Comparison of ENCODE assay signal across 9 cellular contexts in the genomic region with DNA sequence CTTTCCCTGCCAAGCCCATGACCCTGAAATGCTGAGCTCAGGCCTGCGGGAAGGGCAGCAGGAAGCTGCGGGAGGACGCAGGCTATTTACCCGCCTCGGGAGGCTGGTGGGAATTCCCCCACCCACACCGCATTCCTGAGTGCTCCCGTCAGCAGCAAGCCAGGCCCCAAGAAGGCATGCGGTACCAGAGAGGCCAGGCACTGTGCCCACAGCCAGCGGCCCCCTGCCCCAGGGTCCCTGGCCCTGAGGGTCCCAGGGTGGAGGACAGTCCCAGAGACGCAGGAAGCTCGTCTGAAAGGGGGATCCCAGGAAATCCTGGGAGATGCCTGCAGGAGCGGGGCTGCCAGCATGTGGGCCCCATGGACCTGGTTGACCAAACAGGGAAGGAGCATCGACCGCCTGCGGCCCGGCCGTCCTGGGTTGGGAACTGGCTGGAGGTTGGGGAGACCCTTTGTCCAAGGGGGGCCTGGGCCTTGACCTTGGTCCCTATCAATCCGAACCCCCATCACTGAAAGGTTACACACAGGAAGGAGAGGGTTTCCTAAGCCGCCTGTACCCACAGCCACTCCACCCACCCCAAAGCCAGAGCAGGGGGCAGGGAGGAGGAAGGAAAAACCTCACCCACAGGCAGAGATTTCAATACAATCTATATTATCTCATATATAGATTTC. TPM values are rescaled to one million over a fixed set of nuclear protein-coding genes. Genes with fewer than 3 reads are reported as not detected.
A peak's percentile ranks its signal among the peaks of the same experiment; 100 is the strongest.
DNase-seq lines count a peak whose midpoint lies in the region; ATAC-seq, FAIRE-seq and TF ChIP-seq lines count a peak whose summit lies in the region.
"Had no signal": no experiment of that assay in that cellular context is flagged by ENCODE, and none has a peak within 500 bp of the region (broad histone marks: within the 10 kb centered on the region; RNA-seq: fewer than 3 reads in every experiment).

No MANE protein-coding gene starts in this region.

- peak overlapping the region in 1 of 2 donors; percentile 67 for H3K9ac ChIP-seq in kidney (ENCODE audit: low read length in 2 of 2)

- H3K9me3 ChIP-seq in kidney (ENCODE audit: control insufficient read depth in 1 of 2, low read length in 2 of 2), result no peaks in the 10 kb centered on the region

- intact Hi-C loops in kidney (cut with DNase I), result no loop called here

- H3K4me3 ChIP-seq in AG09309 (ENCODE audit: control insufficient read depth, low read depth, low read length) (no peak overlapping the region), kidney (ENCODE audit: low read length in 2 of 2) (no peak overlapping the region)

- in situ Hi-C loops in T47D (cut with HindIII; ENCODE audit: low pct_unique_long_range_greater_than_20kb, low sequenced_read_pairs), result no loop called here

- no peak for ATAC-seq in HG02870 (IDR thresholded peaks at IDR 0.05; ENCODE audit: unreplicated experiment)
- no peak for ATAC-seq in GM18511 (IDR thresholded peaks at IDR 0.05; ENCODE audit: unreplicated experiment)

- H3K27ac ChIP-seq in kidney (ENCODE audit: low read depth in 2 of 2, low read length in 2 of 2), result peak overlapping the region; percentile 87 to 92

- H3K36me3 ChIP-seq in kidney (ENCODE audit: control insufficient read depth in 1 of 2, insufficient read depth in 2 of 2, low read length in 2 of 2), result no peaks in the 10 kb centered on the region

- TF ChIP-seq CTCF in AG09309 (IDR thresholded peaks at IDR 0.05; ENCODE audit: control insufficient read depth, insufficient read depth, low read depth, low read length, missing control alignments) (no peak), kidney (IDR thresholded peaks at IDR 0.05; ENCODE audit: borderline replicate concordance, extremely low read depth, insufficient read depth) (no peak)

- DNase-seq in AG09309 (ENCODE audit: low read depth) (peak; percentile 80), M059J (ENCODE audit: low read depth) (peak; percentile 87), T47D (ENCODE audit: low read depth in 1 of 2, low spot score in 1 of 2) (peak; percentile 35 to 89), kidney (peak; percentile 96), NCI-H2029 (lab: John Stamatoyannopoulos, UW) (no peak)
- peak; percentile 31 for DNase-seq in stimulated activated CD4-positive, alpha-beta T cell treated with anti-CD3 and anti-CD28 coated beads, Interleukin-2, amount 100 ng/mL, for 4 hours (ENCODE audit: low read depth)

- FAIRE-seq in kidney (lab: Jason Lieb, UNC), result no peak
- FAIRE-seq: islet of Langerhans had no signal

- peaks cover 15 to 18% of the 10 kb centered on the region in 2 donors for H3K4me1 ChIP-seq in kidney (ENCODE audit: control insufficient read depth in 1 of 2, insufficient read depth in 1 of 2, low read depth in 1 of 2, low read length in 2 of 2)

RNA-seq across cellular contexts. Expression of a gene that starts 17.0 kb away (rescaled TPM):
- 9.1 and 13.5 TPM in 2 replicates for total RNA-seq in M059J (2014; rRNA removed; shearing (Covaris generic))
- 23.4 TPM for total RNA-seq in kidney
- polyA plus RNA-seq in kidney (ENCODE audit: insufficient read depth, low read depth, low replicate concordance), result 2.2 TPM

RNA-seq across cellular contexts. Expression of a gene that starts 37.2 kb away (rescaled TPM):
- total RNA-seq in M059J (2014; rRNA removed; shearing (Covaris generic)), result 0.96 TPM in 1 of 2 replicates, not detected in the other
- total RNA-seq in kidney, result 61.6 TPM
- 26.6 TPM for polyA plus RNA-seq in kidney (ENCODE audit: insufficient read depth, low read depth, low replicate concordance)

RNA-seq across cellular contexts. Expression of a gene that starts 54.0 kb away (rescaled TPM):
- total RNA-seq in M059J (2014; rRNA removed; shearing (Covaris generic)), result 51.0 and 90.7 TPM in 2 replicates
- total RNA-seq in kidney, result 54.1 TPM
- polyA plus RNA-seq in kidney (ENCODE audit: insufficient read depth, low read depth, low replicate concordance), result 22.9 TPM

Comparison
In these comparisons a context has a peak if more than half of its experiments do, and no peak if none do; other contexts are left out.
1. RNA of a gene that starts 37.2 kb away (total RNA-seq): 61.6 TPM in kidney (single experiment); 0.96 TPM in M059J; every median in the first group is over 10 times any median in the second.